1 cellular context compared by ENCODE assay signal in genomic region chr11:56885182-56885581, GRCh38.
TF ChIP-seq lines count a peak whose summit lies in the region.

No MANE protein-coding gene starts in this region.

TF ChIP-seq in WTC11, 78 proteins besides CTCF, POLR2A, EP300 and RAD21 (continued from another document):
- TF ChIP-seq JAZF1 (CRISPR knock-in tag; IDR thresholded peaks at IDR 0.05) (no peak), ZNF671 (CRISPR knock-in tag; IDR thresholded peaks at IDR 0.05) (no peak), OVOL2 (CRISPR knock-in tag; IDR thresholded peaks at IDR 0.05; ENCODE audit: borderline replicate concordance) (no peak), SOX15 (CRISPR knock-in tag; IDR thresholded peaks at IDR 0.05) (no peak)
